17 cellular contexts compared by ENCODE assay signal in genomic region chr10:119203006-119203405, GRCh38. TPM values are rescaled to one million over a fixed set of nuclear protein-coding genes. Genes with fewer than 3 reads are reported as not detected.
DNase-seq lines count a peak whose midpoint lies in the region; ATAC-seq and TF ChIP-seq lines count a peak whose summit lies in the region.
"Had no signal": no experiment of that assay in that cellular context is flagged by ENCODE, and none has a peak within 500 bp of the region (broad histone marks: within the 10 kb centered on the region; RNA-seq: fewer than 3 reads in every experiment).

No MANE protein-coding gene starts in this region.

- ATAC-seq in lower lobe of right lung: no peak
- ATAC-seq: HCT116, K562 had no signal

- no peak for TF ChIP-seq POLR2A in transverse colon (IDR thresholded peaks at IDR 0.05)

- peak overlapping the region; percentile 18 for H3K27ac ChIP-seq in lower lobe of right lung
- H3K27ac ChIP-seq in transverse colon: no peak overlapping the region
- no peak overlapping the region for H3K27ac ChIP-seq in caudate nucleus (ENCODE audit: low read depth, low read length)
- H3K27ac ChIP-seq: dorsolateral prefrontal cortex, VCaP had no signal

- peak; percentile 44 for DNase-seq in AG08395 (ENCODE audit: low spot score)
- DNase-seq in HCEC 1CT: peak; percentile 74
- peak; percentile 54 for DNase-seq in astrocyte of the hippocampus (ENCODE audit: low read depth, low spot score)
- no peak for DNase-seq in lower lobe of right lung
- no peak for DNase-seq in retina
- no peak for DNase-seq in transverse colon
- DNase-seq in HuH-7.5 (ENCODE audit: low spot score): no peak
- no peak for DNase-seq in caudate nucleus (lab: John Stamatoyannopoulos, UW)
- DNase-seq: activated effector memory CD4-positive, alpha-beta T cell treated with anti-CD3 and anti-CD28 coated beads, Interleukin-2, amount 50 U/mL, for 16 hours; DMS53; dorsolateral prefrontal cortex; mesendoderm; NCI-H1105 treated with DMSO at 0.1 percent for 48 hours; SW 1271 had no signal

- H3K27me3 ChIP-seq in lower lobe of right lung (ENCODE audit: low read depth) (no peaks in the 10 kb centered on the region), transverse colon (peaks cover 2% of the 10 kb centered on the region)
- H3K27me3 ChIP-seq: dorsolateral prefrontal cortex had no signal

- peaks cover 17% of the 10 kb centered on the region for H3K4me1 ChIP-seq in lower lobe of right lung
- peaks cover 8 to 16% (median 11%) of the 10 kb centered on the region in 4 donors for H3K4me1 ChIP-seq in transverse colon

- in situ Hi-C loops in transverse colon (cut with MboI; ENCODE audit: low pct_ligation_motif_present in 1 of 4, low pct_unique_long_range_greater_than_20kb in 1 of 4, low sequenced_read_pairs in 3 of 4): loop anchor here in 1 of 4 donors (10.0 kb wide), 2 partner anchors 212 to 242 kb away; no protein-coding TSS in a partner anchor

- TF ChIP-seq CTCF in lower lobe of right lung (IDR thresholded peaks at IDR 0.05) (no peak), transverse colon (IDR thresholded peaks at IDR 0.05) (no peak)

- WGBS in transverse colon (ENCODE audit: low coverage in 1 of 2), 2 donors: 69% methylated on average over 1 to 4 of the region's 4 CpGs

- H3K4me3 ChIP-seq in lower lobe of right lung (no peak overlapping the region), transverse colon (no peak overlapping the region)
- H3K4me3 ChIP-seq: dorsolateral prefrontal cortex, K562 had no signal

- no peaks in the 10 kb centered on the region for H3K9me3 ChIP-seq in lower lobe of right lung
- no peaks in the 10 kb centered on the region for H3K9me3 ChIP-seq in transverse colon

- intact Hi-C loops in lower lobe of right lung (cut with DNase I) (loop anchor here (10.0 kb wide), 1 partner anchor 52 kb away; no protein-coding TSS in a partner anchor), transverse colon (cut with DNase I; ENCODE audit: low total_unique reads) (no loop called here)

- H3K36me3 ChIP-seq in lower lobe of right lung (no peaks in the 10 kb centered on the region), transverse colon (no peaks in the 10 kb centered on the region)

- no peak for TF ChIP-seq EP300 in transverse colon (IDR thresholded peaks at IDR 0.05; ENCODE audit: low read depth)

RNA-seq across cellular contexts. Expression of gene GRK5, which starts 4.4 kb away (rescaled TPM):
- total RNA-seq in lower lobe of right lung: 68.7 TPM
- total RNA-seq in transverse colon: 100 to 1,000 TPM in 1 of 4 donors, 10 to 100 TPM in 1, 1 to 10 TPM in 2; 6.0 to 111 (median 9.5) TPM

RNA-seq across cellular contexts. Expression of gene PRDX3, which starts 24.4 kb away (rescaled TPM):
- total RNA-seq in lower lobe of right lung (82.0 TPM), transverse colon (100 to 1,000 TPM in 2 of 4 donors, 10 to 100 TPM in 2; 24.7 to 141 (median 78.9) TPM)

RNA-seq across cellular contexts. Expression of gene SFXN4, which starts 37.5 kb away (rescaled TPM):
- total RNA-seq in lower lobe of right lung: 14.6 TPM
- 10 to 100 TPM; 15.0 to 61.3 (median 27.7) TPM for total RNA-seq in transverse colon

Comparison
In these comparisons a context has a peak if more than half of its experiments do, and no peak if none do; other contexts are left out.
1. DNase-seq: peak in AG08395 (single experiment), HCEC 1CT (single experiment) and astrocyte of the hippocampus (single experiment); none in lower lobe of right lung (single experiment), retina (single experiment), transverse colon (single experiment), HuH-7.5 (single experiment) and caudate nucleus (0 of 61).